Comparison of ENCODE assay signal across 11 cellular contexts in the genomic region with DNA sequence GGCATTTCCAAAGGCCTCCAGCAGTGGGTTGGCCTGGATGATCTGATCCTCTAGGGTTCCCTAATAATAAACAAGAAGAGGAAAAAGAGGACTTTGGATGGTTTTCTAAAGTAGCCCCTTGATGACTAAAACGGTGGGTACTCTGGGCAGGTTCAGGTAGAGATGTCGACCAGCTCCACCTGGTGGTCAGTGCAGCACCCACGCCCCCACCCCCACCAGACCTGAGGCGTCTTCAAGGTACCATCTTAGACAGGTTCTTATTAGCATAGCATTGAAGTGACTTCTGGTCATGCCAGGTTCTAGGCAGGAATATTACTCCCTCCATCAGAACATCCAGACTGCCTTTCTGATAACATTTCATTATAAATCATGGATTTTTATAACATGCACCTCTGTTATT. TPM values are rescaled to one million over a fixed set of nuclear protein-coding genes. Genes with fewer than 3 reads are reported as not detected.
DNase-seq lines count a peak whose midpoint lies in the region; ATAC-seq, FAIRE-seq and TF ChIP-seq lines count a peak whose summit lies in the region.
"Had no signal": no experiment of that assay in that cellular context is flagged by ENCODE, and none has a peak within 500 bp of the region (broad histone marks: within the 10 kb centered on the region; RNA-seq: fewer than 3 reads in every experiment).

No MANE protein-coding gene starts in this region.

- no peak overlapping the region for H3K23ac ChIP-seq in trophoblast cell (ENCODE audit: low read length)

- H2BK120ac ChIP-seq in trophoblast cell (ENCODE audit: insufficient read depth, low read length, poor library complexity) = no peak overlapping the region

- H2AFZ ChIP-seq in GM12878 (ENCODE audit: control insufficient read depth, low read depth, low read length) = no peak overlapping the region
- no peak overlapping the region for H2AFZ ChIP-seq in trophoblast cell (ENCODE audit: insufficient read depth, low read length, poor library complexity)

- H3K4ac ChIP-seq in trophoblast cell (ENCODE audit: low read depth, low read length) = no peak overlapping the region

- FAIRE-seq in GM12878 (lab: Jason Lieb, UNC) = no peak
- FAIRE-seq: H54 had no signal

- no TSS peak for BruUV-seq in GM12878 (replicated peaks; lab: Mats Ljungman, UMichigan)

- no peaks in the 10 kb centered on the region for H3K79me1 ChIP-seq in trophoblast cell (ENCODE audit: low read length)

- H3K9me3 ChIP-seq in GM12878 (replicated peaks; ENCODE audit: control insufficient read depth, insufficient read depth, low read length) = no peaks in the 10 kb centered on the region
- H3K9me3 ChIP-seq in trophoblast cell (ENCODE audit: insufficient read depth, low read depth, low read length) = peaks cover 2% of the 10 kb centered on the region
- H3K9me3 ChIP-seq: mucosa of descending colon had no signal

- H4K20me1 ChIP-seq in GM12878 (ENCODE audit: control insufficient read depth, insufficient read depth) = no peaks in the 10 kb centered on the region

- H3K4me3 ChIP-seq in GM12878 (no peak overlapping the region), trophoblast cell (ENCODE audit: low read depth, low read length) (no peak overlapping the region)
- H3K4me3 ChIP-seq: mucosa of descending colon had no signal

- in situ Hi-C loops in G401 (cut with HindIII; ENCODE audit: low sequenced_read_pairs) (no loop called here), GM12878 (cut with MboI) (no loop called here)

- H3K4me1 ChIP-seq in GM12878 (ENCODE audit: control insufficient read depth, insufficient read depth, low read length) (no peaks in the 10 kb centered on the region), trophoblast cell (ENCODE audit: control insufficient read depth in 1 of 2, insufficient read depth in 2 of 2, low read length in 2 of 2) (no peaks in the 10 kb centered on the region)

- TF ChIP-seq EP300 in GM12878 (IDR thresholded peaks at IDR 0.05; ENCODE audit: borderline replicate concordance in 1 of 2, control insufficient read depth in 1 of 2, low read depth in 2 of 2, low read length in 2 of 2) = no peak

- H3K27ac ChIP-seq in GM12878 (ENCODE audit: control insufficient read depth, insufficient read depth) = no peak overlapping the region
- H3K27ac ChIP-seq in trophoblast cell (ENCODE audit: low read depth, low read length) = no peak overlapping the region

- H3K9ac ChIP-seq in GM12878 (ENCODE audit: control insufficient read depth, insufficient read depth, low read length) = no peak overlapping the region
- H3K9ac ChIP-seq in trophoblast cell (ENCODE audit: low read length) = no peak overlapping the region

- H3K27me3 ChIP-seq in GM12878 (replicated peaks in 1 of 2; ENCODE audit: control insufficient read depth in 2 of 2, insufficient read depth in 2 of 2, low read length in 1 of 2) (no peaks in the 10 kb centered on the region), trophoblast cell (ENCODE audit: insufficient read depth, low read length) (no peaks in the 10 kb centered on the region)

- TF ChIP-seq CTCF in GM12878 (IDR thresholded peaks at IDR 0.05 in 2 of 3, conservative IDR thresholded peaks at IDR 0.05 in 1 of 3; ENCODE audit: control insufficient read depth in 2 of 3, extremely low read depth in 1 of 3, insufficient read depth in 1 of 3, low read depth in 3 of 3, low read length in 3 of 3) = peak; percentile 53 to 67 (median 56)

- 0% methylated on average over 4 of the region's 4 CpGs for WGBS in GM12878 (ENCODE audit: insufficient coverage, insufficient replicate concordance, low lambda C conversion rate, missing lambda C conversion rate)
- no CpG with 5 or more reads among the region's 4 CpGs for WGBS in trophoblast cell (ENCODE audit: extremely low coverage, insufficient coverage, insufficient read length)

- RAD21 ChIA-PET in GM12878 (lab: Charles Lee; ENCODE audit: unreplicated experiment) = no interaction called here

- no peak overlapping the region for H3K4me2 ChIP-seq in GM12878 (ENCODE audit: control insufficient read depth, insufficient read depth)
- H3K4me2 ChIP-seq in trophoblast cell (ENCODE audit: low read length) = no peak overlapping the region

- no peak overlapping the region for H4K8ac ChIP-seq in trophoblast cell (ENCODE audit: low read depth, low read length)

- no peak overlapping the region for H4K12ac ChIP-seq in trophoblast cell (ENCODE audit: low read depth, low read length)

- H2BK12ac ChIP-seq in trophoblast cell (ENCODE audit: low read length) = no peak overlapping the region

- no peak overlapping the region for H2BK5ac ChIP-seq in trophoblast cell (ENCODE audit: low read depth, low read length, poor library complexity)

- H3K36me3 ChIP-seq in GM12878 (ENCODE audit: control insufficient read depth in 2 of 2, insufficient read depth in 2 of 2, low read length in 1 of 2) = no peaks in the 10 kb centered on the region
- H3K36me3 ChIP-seq in trophoblast cell (ENCODE audit: control insufficient read depth in 1 of 2, insufficient read depth in 2 of 2, low read length in 2 of 2) = no peaks in the 10 kb centered on the region

- CTCF ChIA-PET in GM12878 (lab: Yijun Ruan, JAX) = interaction anchor here (0.5 to 1.7 kb wide), 4 partner anchors 10 to 145 kb away, joined by 3 to 5 read pairs (median 4); no protein-coding TSS in a partner anchor

- POLR2A ChIA-PET in GM12878 (lab: Charles Lee) = no interaction called here

- no peak for TF ChIP-seq RAD21 in GM12878 (IDR thresholded peaks at IDR 0.05; ENCODE audit: insufficient read depth, low read depth, low read length)

- H2AK5ac ChIP-seq in trophoblast cell (ENCODE audit: low read length) = no peak overlapping the region

- H4K91ac ChIP-seq in trophoblast cell (ENCODE audit: low read depth, low read length) = no peak overlapping the region

- H3K79me2 ChIP-seq in GM12878 (ENCODE audit: control insufficient read depth, insufficient read depth, low read length) (no peaks in the 10 kb centered on the region), trophoblast cell (ENCODE audit: control insufficient read depth, insufficient read depth, low read length, poor library complexity) (no peaks in the 10 kb centered on the region)

- H3K14ac ChIP-seq in trophoblast cell (ENCODE audit: low read length) = no peak overlapping the region

- ATAC-seq in GM12878 (peak; percentile 87), HG02759 (IDR thresholded peaks at IDR 0.05; ENCODE audit: unreplicated experiment) (no peak), HG02885 (IDR thresholded peaks at IDR 0.05; ENCODE audit: poor library complexity, unreplicated experiment) (no peak)
- ATAC-seq: mucosa of descending colon had no signal

- TF ChIP-seq POLR2A in GM12878 (IDR thresholded peaks at IDR 0.05; ENCODE audit: low read depth, low read length) = no peak

- SMC1A ChIA-PET in GM12878 (lab: Charles Lee; ENCODE audit: uncharacterized antibody, unreplicated experiment) = no interaction called here

- H3K18ac ChIP-seq in trophoblast cell (ENCODE audit: low read length) = no peak overlapping the region

- intact Hi-C loops in GM12878 (cut with micrococcal nuclease; ENCODE audit: unreplicated experiment) = loop anchor here (2.0 kb wide), 1 partner anchor 63 kb away; no protein-coding TSS in a partner anchor

- DNase-seq in G401 (ENCODE audit: low spot score) (peak; percentile 2), HT-29 (ENCODE audit: low spot score) (peak; percentile 16), GM12878 (ENCODE audit: low read depth, low spot score) (no peak), trophoblast cell (peak; percentile 15 to 33), KG1 (lab: John Stamatoyannopoulos, UW) (no peak), foreskin melanocyte (no peak)
- DNase-seq: central memory CD4-positive, alpha-beta T cell had no signal

TF ChIP-seq in GM12878, 131 proteins besides CTCF, POLR2A, EP300 and RAD21:
- TF ChIP-seq TARDBP (IDR thresholded peaks at IDR 0.05; ENCODE audit: borderline replicate concordance) = no peak
- peak; percentile 57 for TF ChIP-seq SMC3 (IDR thresholded peaks at IDR 0.05; ENCODE audit: borderline replicate concordance, low read length)
TF ChIP-seq in GM12878: peak in this region for 1.

RNA-seq across cellular contexts. Expression of gene MYH13, which starts 15.0 kb away (rescaled TPM):
- total RNA-seq in G401 (2014; rRNA removed; shearing (Covaris generic)) = not detected in 2 replicates
- total RNA-seq in HT-29 (2014; rRNA removed; shearing (Covaris generic)) = not detected in 2 replicates
- total RNA-seq in GM12878 (2013; cell fraction: nucleolus; rRNA removed) = not detected in 2 replicates
- under 0.01 TPM in 1 of 2 replicates, not detected in the other for total RNA-seq in GM12878 (2014; rRNA removed)
- 0.04 and 0.05 TPM in 2 replicates for total RNA-seq in GM12878 (2014; rRNA removed; fragmentation: Illumina TruSeq; extraction: Trizol)
- total RNA-seq in GM12878 (2021) = 0.03 TPM in 1 of 2 replicates, not detected in the other
- polyA plus RNA-seq in GM12878 (2011; ENCODE audit: low read depth) = not detected
- polyA plus RNA-seq in GM12878 (2011; rRNA removed) = 0.04 and 0.07 TPM in 2 replicates
- 0.02 and 0.03 TPM in 2 replicates for polyA plus RNA-seq in GM12878 (2011; cell fraction: cytosol; rRNA removed)
- 0.01 and 0.03 TPM in 2 replicates for polyA plus RNA-seq in GM12878 (2011; cell fraction: nucleus; rRNA removed)
- polyA plus RNA-seq in GM12878 (2012) = not detected in 2 replicates
- 0.01 TPM in 1 of 2 replicates, not detected in the other for polyA plus RNA-seq in GM12878 (2014; fragmentation: Illumina TruSeq; extraction: Trizol)
- polyA plus RNA-seq in GM12878 (2014; fragmentation: Nextera tagmentation; extraction: Ambion mirVana) = under 1 TPM in 1 of 2 experiments, not detected in 1; 0.02 TPM
- 0.04 TPM in 1 of 2 replicates, not detected in the other for polyA plus RNA-seq in GM12878 (2014; rRNA removed)
- polyA plus RNA-seq in GM12878 (2016; fragmentation: Nextera tagmentation; extraction: Ambion mirVana) = under 1 TPM in 1 of 2 experiments, not detected in 1; 0.03 TPM
- polyA minus RNA-seq in GM12878 (2011; rRNA and poly(A)+ RNA removed) = 0.05 TPM in 1 of 2 replicates, not detected in the other
- not detected in 2 replicates for polyA minus RNA-seq in GM12878 (2011; cell fraction: cytosol; rRNA and poly(A)+ RNA removed)
- polyA minus RNA-seq in GM12878 (2011; cell fraction: nucleus; rRNA and poly(A)+ RNA removed) = not detected in 2 replicates
- not detected in 2 replicates for polyA plus RNA-seq in trophoblast cell (2013)

Comparison
In these comparisons a context has a peak if more than half of its experiments do, and no peak if none do; other contexts are left out.
1. DNase-seq: peak in G401 (single experiment), HT-29 (single experiment) and trophoblast cell (2 of 2); none in GM12878 (single experiment), KG1 (single experiment) and foreskin melanocyte (single experiment).